In the genomic region with DNA sequence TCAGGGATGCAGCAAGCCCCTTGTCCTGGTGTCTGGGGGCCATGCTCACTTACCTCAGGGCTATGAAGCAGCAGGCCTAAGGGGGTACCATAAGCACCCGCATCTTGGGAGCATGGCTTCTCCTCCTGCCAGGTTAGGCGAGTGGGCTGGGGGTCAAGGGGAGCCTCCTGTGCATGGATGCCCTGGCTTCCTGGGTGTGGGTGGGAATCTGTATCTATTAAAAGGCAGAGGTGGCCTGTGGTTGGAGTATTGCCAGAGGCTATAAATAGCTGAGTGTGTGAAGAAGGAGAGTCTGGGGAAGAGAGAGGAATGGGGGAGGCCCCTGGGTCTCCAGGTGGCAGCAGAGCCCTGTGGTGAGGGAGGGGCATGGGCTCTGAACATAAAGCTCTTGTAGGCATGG, we compare ENCODE assay signal across 23 cellular contexts. TPM values are rescaled to one million over a fixed set of nuclear protein-coding genes. Genes with fewer than 3 reads are reported as not detected.
DNase-seq lines count a peak whose midpoint lies in the region; FAIRE-seq and TF ChIP-seq lines count a peak whose summit lies in the region.
"Had no signal": no experiment of that assay in that cellular context is flagged by ENCODE, and none has a peak within 500 bp of the region (broad histone marks: within the 10 kb centered on the region; RNA-seq: fewer than 3 reads in every experiment).

No MANE protein-coding gene starts in this region.

- no peaks in the 10 kb centered on the region for H3K9me3 ChIP-seq in astrocyte (ENCODE audit: insufficient read depth, low read depth, low read length)
- H3K9me3 ChIP-seq: prostate gland had no signal

- no peaks in the 10 kb centered on the region for H3K27me3 ChIP-seq in astrocyte (ENCODE audit: insufficient read depth, low read length)
- H3K27me3 ChIP-seq: adrenal gland, hepatocyte, suprapubic skin had no signal

- no peak for TF ChIP-seq POLR2A in GM12892 (IDR thresholded peaks at IDR 0.05; ENCODE audit: low read depth, low read length)

- FAIRE-seq in astrocyte (lab: Jason Lieb, UNC) (no peak), GM12892 (lab: Jason Lieb, UNC) (no peak)
- FAIRE-seq: A204.1, H1, HepG2 had no signal

- DNase-seq in NCI-H2171 treated with DMSO at 0.1 percent for 48 hours (lab: John Stamatoyannopoulos, UW): peak; percentile 1
- DNase-seq in NCI-H2171 (lab: John Stamatoyannopoulos, UW): no peak
- peak; percentile 4 for DNase-seq in NCI-H1105 (lab: John Stamatoyannopoulos, UW)
- no peak for DNase-seq in astrocyte (ENCODE audit: low read depth)
- DNase-seq in progenitor cell of endocrine pancreas (ENCODE audit: low spot score, unreplicated experiment): no peak
- DNase-seq in NOMO-1 (lab: John Stamatoyannopoulos, UW; ENCODE audit: unreplicated experiment in 2 of 2): no peak
- no peak for DNase-seq in GM12892 (ENCODE audit: insufficient read length)
- no peak for DNase-seq in DMS53 (lab: John Stamatoyannopoulos, UW)
- DNase-seq: activated CD4-positive, alpha-beta T cell treated with anti-CD3 and anti-CD28 coated beads for 1 hour; activated effector memory CD4-positive, alpha-beta T cell treated with Interleukin-2 at 50 U/mL for 16 hours; C1 segment of cervical spinal cord; islet precursor cell; NCI-H146; NCI-H524 treated with DMSO at 0.1 percent for 48 hours; OCI-M1 had no signal

- H3K27me3 Mint-ChIP-seq in astrocyte (ENCODE audit: low read depth, unreplicated experiment) (no peaks in the 10 kb centered on the region), progenitor cell of endocrine pancreas (no peaks in the 10 kb centered on the region)
- H3K27me3 Mint-ChIP-seq: natural killer cell treated with Interleukin-12 subunit alpha and Interleukin-12 subunit beta and Interleukin-15 and Interleukin-18, amount 100 ng/mL, for 72 hours had no signal

- H3K4me3 Mint-ChIP-seq in astrocyte (ENCODE audit: unreplicated experiment): no peak overlapping the region
- no peak overlapping the region for H3K4me3 Mint-ChIP-seq in progenitor cell of endocrine pancreas (ENCODE audit: low read depth)
- H3K4me3 Mint-ChIP-seq: natural killer cell treated with Interleukin-12 subunit alpha and Interleukin-12 subunit beta and Interleukin-15 and Interleukin-18, amount 100 ng/mL, for 72 hours had no signal

- H4K20me1 ChIP-seq in astrocyte (ENCODE audit: insufficient read depth, low read length): peaks cover 34% of the 10 kb centered on the region

- H3K36me3 Mint-ChIP-seq in astrocyte (ENCODE audit: low read depth, unreplicated experiment) (peaks cover 4% of the 10 kb centered on the region), progenitor cell of endocrine pancreas (ENCODE audit: insufficient read depth) (peaks cover 22% of the 10 kb centered on the region)

- H3K27ac Mint-ChIP-seq in astrocyte (ENCODE audit: unreplicated experiment): peak overlapping the region; percentile 58
- H3K27ac Mint-ChIP-seq in progenitor cell of endocrine pancreas: peak overlapping the region; percentile 60
- H3K27ac Mint-ChIP-seq: natural killer cell treated with Interleukin-12 subunit alpha and Interleukin-12 subunit beta and Interleukin-15 and Interleukin-18, amount 100 ng/mL, for 72 hours had no signal

- H3K27ac ChIP-seq in astrocyte (ENCODE audit: low read depth, low read length): no peak overlapping the region
- H3K27ac ChIP-seq: adrenal gland, hepatocyte, prostate gland, suprapubic skin had no signal

- H3K4me1 ChIP-seq in astrocyte (ENCODE audit: insufficient read depth, low read length): no peaks in the 10 kb centered on the region
- H3K4me1 ChIP-seq: prostate gland, suprapubic skin had no signal

- peaks cover 10% of the 10 kb centered on the region for H3K4me1 Mint-ChIP-seq in astrocyte (ENCODE audit: low read depth, unreplicated experiment)
- H3K4me1 Mint-ChIP-seq in progenitor cell of endocrine pancreas (ENCODE audit: low read depth): peaks cover 7% of the 10 kb centered on the region

- no peak overlapping the region for H3K4me3 ChIP-seq in astrocyte (ENCODE audit: insufficient read depth, low read depth, low read length)
- H3K4me3 ChIP-seq: adrenal gland, hepatocyte, prostate gland, suprapubic skin had no signal

- H2AFZ ChIP-seq in astrocyte (ENCODE audit: low read depth, low read length): no peak overlapping the region
- H2AFZ ChIP-seq: hepatocyte had no signal

- no peak overlapping the region for H3K4me2 ChIP-seq in astrocyte (ENCODE audit: low read length)
- H3K4me2 ChIP-seq: hepatocyte had no signal

- TF ChIP-seq CTCF in astrocyte (IDR thresholded peaks at IDR 0.05; ENCODE audit: insufficient read depth, low read depth, low read length) (no peak), progenitor cell of endocrine pancreas (IDR thresholded peaks at IDR 0.05; ENCODE audit: unreplicated experiment) (no peak)

- H3K36me3 ChIP-seq in astrocyte (ENCODE audit: insufficient read depth, low read length): no peaks in the 10 kb centered on the region
- H3K36me3 ChIP-seq: prostate gland, suprapubic skin had no signal

- no peak overlapping the region for H3K9ac ChIP-seq in astrocyte (ENCODE audit: low read length)

- H3K79me2 ChIP-seq in astrocyte (ENCODE audit: insufficient read depth, low read length): peaks cover 3% of the 10 kb centered on the region

- peaks cover 10% of the 10 kb centered on the region for H3K9me3 Mint-ChIP-seq in astrocyte (ENCODE audit: unreplicated experiment)
- H3K9me3 Mint-ChIP-seq in progenitor cell of endocrine pancreas (ENCODE audit: low read depth): peaks cover 24% of the 10 kb centered on the region
- H3K9me3 Mint-ChIP-seq: natural killer cell treated with Interleukin-12 subunit alpha and Interleukin-12 subunit beta and Interleukin-15 and Interleukin-18, amount 100 ng/mL, for 72 hours had no signal

RNA-seq across cellular contexts. Expression of gene ACVR2B, which starts 19.5 kb away (rescaled TPM):
- 12.7 and 14.7 TPM in 2 replicates for total RNA-seq in astrocyte
- 77.6 and 83.9 TPM in 2 replicates for total RNA-seq in progenitor cell of endocrine pancreas
- polyA plus RNA-seq in GM12892 (2012; ENCODE audit: missing spikeins): 2.4 TPM

RNA-seq across cellular contexts. Expression of gene EXOG, which starts 22.9 kb away (rescaled TPM):
- total RNA-seq in astrocyte (11.5 and 12.0 TPM in 2 replicates), progenitor cell of endocrine pancreas (15.2 and 16.5 TPM in 2 replicates)
- 12.7 TPM for polyA plus RNA-seq in GM12892 (2012; ENCODE audit: missing spikeins)

Comparison
In these comparisons a context has a peak if more than half of its experiments do, and no peak if none do; other contexts are left out.
1. DNase-seq: peak in NCI-H2171 treated with DMSO at 0.1 percent for 48 hours (single experiment) and NCI-H1105 (single experiment); none in NCI-H2171 (single experiment), astrocyte (single experiment), progenitor cell of endocrine pancreas (single experiment), NOMO-1 (0 of 2), GM12892 (single experiment) and DMS53 (single experiment).